In the genomic region with DNA sequence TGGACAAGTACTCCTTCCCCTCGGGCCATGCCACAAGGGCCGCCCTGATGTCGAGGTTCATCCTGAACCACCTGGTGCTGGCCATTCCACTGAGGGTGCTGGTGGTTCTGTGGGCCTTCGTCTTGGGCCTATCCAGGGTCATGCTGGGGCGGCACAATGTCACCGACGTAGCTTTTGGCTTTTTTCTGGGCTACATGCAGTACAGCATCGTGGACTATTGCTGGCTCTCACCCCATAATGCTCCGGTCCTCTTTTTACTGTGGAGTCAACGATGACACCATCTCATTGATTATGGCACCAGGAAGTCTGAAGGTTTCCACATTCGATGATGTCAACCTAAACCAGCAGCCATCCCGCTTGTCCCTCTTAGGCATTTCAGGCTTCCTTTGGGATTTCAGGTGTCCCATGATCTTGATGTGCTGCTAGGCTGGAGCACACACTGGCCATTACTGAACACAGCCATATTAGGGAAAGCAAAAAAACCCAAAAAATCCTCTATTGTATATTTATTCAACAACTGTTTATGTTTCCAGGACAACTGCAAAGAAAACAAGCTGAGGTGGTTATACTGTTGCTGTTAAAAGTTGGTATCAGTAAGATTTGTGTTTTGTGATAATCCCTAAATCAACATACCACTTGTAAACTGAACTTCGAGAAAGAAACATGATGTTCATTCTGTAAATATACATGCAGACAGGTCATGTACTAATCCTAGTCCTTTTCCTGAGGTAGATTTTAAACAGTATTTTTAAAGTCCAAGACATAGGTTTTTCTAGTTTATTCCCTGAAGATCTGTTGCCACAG, we compare ENCODE assay signal across 8 cellular contexts. TPM values are rescaled to one million over a fixed set of nuclear protein-coding genes. Genes with fewer than 3 reads are reported as not detected.
DNase-seq lines count a peak whose midpoint lies in the region; ATAC-seq and TF ChIP-seq lines count a peak whose summit lies in the region.

No MANE protein-coding gene starts in this region.

- H3K27me3 Mint-ChIP-seq in naive thymus-derived CD8-positive, alpha-beta T cell = peaks cover 0 to 4% (median 0%) of the 10 kb centered on the region in 5 donors

- peaks cover 0 to 2% (median under 1%) of the 10 kb centered on the region in 3 donors for H3K36me3 Mint-ChIP-seq in naive thymus-derived CD8-positive, alpha-beta T cell

- POLR2A ChIA-PET in naive thymus-derived CD8-positive, alpha-beta T cell (lab: Charles Lee) = interaction anchor here (0.9 to 6.3 kb wide), 3 partner anchors 15 to 1262 kb away, joined by 3 to 142 read pairs (median 42); a partner anchor contains a TSS

- peaks cover 36 to 74% (median 67%) of the 10 kb centered on the region in 4 donors for H3K4me1 Mint-ChIP-seq in naive thymus-derived CD8-positive, alpha-beta T cell

- peak; percentile 33 for DNase-seq in NCI-H345 (lab: John Stamatoyannopoulos, UW)
- DNase-seq in NCI-H345 treated with DMSO at 0.1 percent for 48 hours (lab: John Stamatoyannopoulos, UW; ENCODE audit: unreplicated experiment) = no peak
- peak; percentile 55 for DNase-seq in NCI-H526 treated with DMSO at 0.1 percent for 48 hours (lab: John Stamatoyannopoulos, UW)
- peak; percentile 33 for DNase-seq in dermis blood vessel endothelial cell
- peak in 5 of 10 donors; percentile 18 to 56 (median 33) for DNase-seq in naive thymus-derived CD8-positive, alpha-beta T cell
- no peak for DNase-seq in KG1 (lab: John Stamatoyannopoulos, UW)
- DNase-seq in NCI-H1417 (lab: John Stamatoyannopoulos, UW) = no peak

- no peak for TF ChIP-seq POLR2A in GM18505 (IDR thresholded peaks at IDR 0.05; ENCODE audit: borderline replicate concordance, extremely low read depth, insufficient read depth, insufficient read length)

- peak overlapping the region; percentile 91 to 97 (median 95) for H3K27ac Mint-ChIP-seq in naive thymus-derived CD8-positive, alpha-beta T cell

- H3K9me3 Mint-ChIP-seq in naive thymus-derived CD8-positive, alpha-beta T cell = no peaks in the 10 kb centered on the region

- H3K4me3 Mint-ChIP-seq in naive thymus-derived CD8-positive, alpha-beta T cell = peak overlapping the region; percentile 89 to 99 (median 94)

- ATAC-seq in naive thymus-derived CD8-positive, alpha-beta T cell = peak; percentile 1 to 22
- ATAC-seq in GM18505 (IDR thresholded peaks at IDR 0.05; ENCODE audit: unreplicated experiment) = no peak

RNA-seq across cellular contexts. Expression of a gene that starts 1.1 kb away (rescaled TPM):
- total RNA-seq in dermis blood vessel endothelial cell = 6.1 and 8.0 TPM in 2 replicates
- 10 to 100 TPM; 22.5 to 23.6 TPM for total RNA-seq in naive thymus-derived CD8-positive, alpha-beta T cell
- polyA plus RNA-seq in naive thymus-derived CD8-positive, alpha-beta T cell = 1 to 10 TPM; 4.9 to 6.1 (median 5.8) TPM

RNA-seq across cellular contexts. Expression of a gene that starts 3.1 kb away (rescaled TPM):
- 2.7 and 8.8 TPM in 2 replicates for total RNA-seq in dermis blood vessel endothelial cell
- total RNA-seq in naive thymus-derived CD8-positive, alpha-beta T cell = 1 to 10 TPM; 5.2 to 5.8 TPM
- 1 to 10 TPM in 2 of 3 donors, not detected in 1; 1.5 to 2.6 TPM for polyA plus RNA-seq in naive thymus-derived CD8-positive, alpha-beta T cell

RNA-seq across cellular contexts. Expression of a gene that starts 16.2 kb away (rescaled TPM):
- total RNA-seq in dermis blood vessel endothelial cell = 11.7 and 15.1 TPM in 2 replicates
- total RNA-seq in naive thymus-derived CD8-positive, alpha-beta T cell = 10 to 100 TPM; 28.7 to 29.5 TPM
- 10 to 100 TPM; 18.5 to 19.2 (median 19.1) TPM for polyA plus RNA-seq in naive thymus-derived CD8-positive, alpha-beta T cell

Comparison
In these comparisons a context has a peak if more than half of its experiments do, and no peak if none do; other contexts are left out.
1. DNase-seq: peak in NCI-H345 (single experiment), NCI-H526 treated with DMSO at 0.1 percent for 48 hours (single experiment) and dermis blood vessel endothelial cell (single experiment); none in NCI-H345 treated with DMSO at 0.1 percent for 48 hours (single experiment), KG1 (single experiment) and NCI-H1417 (0 of 3).